Comparison of ENCODE assay signal across 16 cellular contexts in the genomic region with DNA sequence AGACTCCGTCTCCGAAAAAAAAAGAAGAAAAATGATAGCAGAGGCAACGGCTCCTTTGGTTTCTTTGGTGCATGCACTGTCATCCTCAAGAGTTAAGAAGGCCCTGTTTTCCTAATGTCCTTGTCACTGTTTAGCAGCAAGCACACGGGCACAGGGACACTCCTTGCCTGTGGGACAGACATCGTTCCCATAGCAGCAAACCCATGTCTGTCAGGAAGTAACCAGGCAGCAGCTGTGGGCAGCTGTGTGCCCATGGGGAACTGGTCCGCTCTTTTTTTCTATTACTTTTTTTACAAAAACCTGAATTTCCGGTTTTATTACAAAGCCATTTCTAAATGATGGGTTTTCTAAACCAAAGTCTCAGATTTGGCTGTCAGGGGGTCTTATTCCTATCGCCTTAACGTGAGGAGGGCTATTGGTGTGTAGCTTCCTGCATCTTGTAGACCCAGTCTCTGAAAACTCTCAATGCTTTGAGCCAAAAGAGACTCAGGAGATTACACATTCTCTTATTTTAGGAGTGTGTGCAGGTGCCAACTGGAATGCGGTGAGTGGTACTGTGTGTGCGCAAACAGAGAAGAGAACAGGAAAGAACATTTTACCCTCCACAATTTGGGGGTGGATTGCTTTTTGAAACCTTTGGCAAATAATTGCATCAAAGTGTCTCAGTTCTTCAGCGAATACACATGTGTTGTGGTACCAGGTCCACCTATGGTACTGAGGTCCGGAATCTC.
"Had no signal": no experiment of that assay in that cellular context is flagged by ENCODE, and none has a peak within 500 bp of the region (broad histone marks: within the 10 kb centered on the region; RNA-seq: fewer than 3 reads in every experiment).

No MANE protein-coding gene starts in this region.

- H3K27ac Mint-ChIP-seq: naive thymus-derived CD8-positive, alpha-beta T cell had no signal

- DNase-seq: colonic mucosa; dermis blood vessel endothelial cell; foreskin melanocyte; hippocampal formation; left colon; mammary epithelial cell; mucosa of descending colon; naive thymus-derived CD8-positive, alpha-beta T cell; posterior cingulate gyrus; small intestine; stimulated activated CD4-positive, alpha-beta T cell treated with anti-CD3 and anti-CD28 coated beads, Interleukin-2, amount 100 ng/mL, for 48 hours; stimulated activated naive CD4-positive, alpha-beta T cell treated with Interleukin-2 at 50 U/mL for 16 hours; trophoblast cell had no signal

- ATAC-seq: heart left ventricle; left colon; mucosa of descending colon; naive thymus-derived CD8-positive, alpha-beta T cell had no signal

- H3K9me3 Mint-ChIP-seq: naive thymus-derived CD8-positive, alpha-beta T cell; neural crest cell had no signal

- H3K9me3 ChIP-seq: colonic mucosa, heart left ventricle, mucosa of descending colon, right atrium auricular region had no signal

- FAIRE-seq: small intestine had no signal

- H3K4me1 ChIP-seq: colonic mucosa had no signal

- H3K36me3 Mint-ChIP-seq: naive thymus-derived CD8-positive, alpha-beta T cell had no signal

- H3K4me1 Mint-ChIP-seq: naive thymus-derived CD8-positive, alpha-beta T cell had no signal

- H3K4me3 ChIP-seq: colonic mucosa, heart left ventricle, mucosa of descending colon, right atrium auricular region had no signal

- H3K36me3 ChIP-seq: colonic mucosa, heart left ventricle, right atrium auricular region had no signal

- H3K27me3 ChIP-seq: colonic mucosa, heart left ventricle, right atrium auricular region had no signal

- H3K4me3 Mint-ChIP-seq: naive thymus-derived CD8-positive, alpha-beta T cell; neural crest cell had no signal

- H3K27ac ChIP-seq: colonic mucosa, heart left ventricle, right atrium auricular region had no signal
